ENCODE assay signal across 17 cellular contexts in the genomic region with DNA sequence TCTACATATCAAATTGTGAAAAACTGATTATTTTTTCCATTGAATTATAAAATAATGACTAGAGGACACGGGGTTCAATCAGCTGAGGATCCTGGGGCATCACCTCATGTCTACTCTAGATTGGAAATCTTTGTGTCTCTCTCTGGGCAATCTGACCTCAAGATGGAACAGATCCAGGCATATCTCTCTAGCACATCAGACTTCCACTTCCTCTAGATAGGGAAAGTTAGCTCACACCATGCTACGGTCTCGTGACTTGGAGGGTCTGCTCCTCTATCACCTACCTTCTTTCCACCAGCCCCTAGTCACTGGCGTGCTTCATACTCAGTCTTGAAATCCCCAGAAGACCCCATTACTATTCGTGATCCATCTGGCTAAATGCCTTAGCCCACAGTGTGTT.
DNase-seq lines count a peak whose midpoint lies in the region; ATAC-seq and TF ChIP-seq lines count a peak whose summit lies in the region.
"Had no signal": no experiment of that assay in that cellular context is flagged by ENCODE, and none has a peak within 500 bp of the region (broad histone marks: within the 10 kb centered on the region; RNA-seq: fewer than 3 reads in every experiment).

No MANE protein-coding gene starts in this region.

- H3K18ac ChIP-seq in IMR-90 (ENCODE audit: low read depth, low read length), result no peak overlapping the region

- peaks cover 18 to 44% of the 10 kb centered on the region in 2 donors for H3K36me3 Mint-ChIP-seq in CD4-positive, alpha-beta memory T cell
- peaks cover 26% of the 10 kb centered on the region for H3K36me3 Mint-ChIP-seq in activated T-helper 2 cell treated with anti-CD3 and anti-CD28 coated beads, Interferon-gamma antibody, Interleukin-2, Interleukin-4, amounts not matched to agents 10 μg/mL and 5 μg/mL and 100 μg/mL, durations not matched to agents 14 hours and 24 hours and 36 hours (ENCODE audit: low read depth)
- peaks cover 8 to 22% of the 10 kb centered on the region in 2 donors for H3K36me3 Mint-ChIP-seq in naive B cell
- H3K36me3 Mint-ChIP-seq: mesothelial cell of epicardium had no signal

- H2BK15ac ChIP-seq in IMR-90 (ENCODE audit: low read depth, low read length), result peak overlapping the region; percentile 65; the same call in 2 of the 3 replicates

- no peak overlapping the region for H3K27ac ChIP-seq in CD4-positive, alpha-beta memory T cell (ENCODE audit: low read depth, low read length)
- H3K27ac ChIP-seq in IMR-90 (ENCODE audit: insufficient read depth, low read length) (no peak overlapping the region), SJCRH30 (no peak overlapping the region)
- H3K27ac ChIP-seq: adrenal gland, cardiac muscle cell, hepatocyte, testis, WERI-Rb-1 had no signal

- no peak overlapping the region for H2BK5ac ChIP-seq in IMR-90 (ENCODE audit: low read depth, low read length, poor library complexity, severe bottlenecking)

- H3K9ac ChIP-seq in IMR-90 (ENCODE audit: low read depth, low read length), result no peak overlapping the region

- no peaks in the 10 kb centered on the region for H3K36me3 ChIP-seq in CD4-positive, alpha-beta memory T cell (ENCODE audit: insufficient read depth, low read length)
- H3K36me3 ChIP-seq in IMR-90 (ENCODE audit: control insufficient read depth, insufficient read depth, low read length), result no peaks in the 10 kb centered on the region
- no peaks in the 10 kb centered on the region for H3K36me3 ChIP-seq in SJCRH30
- H3K36me3 ChIP-seq: adrenal gland, cardiac muscle cell, Peyer's patch, WERI-Rb-1 had no signal

- peaks cover 64 to 87% (median 75%) of the 10 kb centered on the region in 4 donors for H3K4me1 Mint-ChIP-seq in CD4-positive, alpha-beta memory T cell
- H3K4me1 Mint-ChIP-seq in activated T-helper 2 cell treated with anti-CD3 and anti-CD28 coated beads, Interferon-gamma antibody, Interleukin-2, Interleukin-4, amounts not matched to agents 10 μg/mL and 5 μg/mL and 100 μg/mL, durations not matched to agents 14 hours and 24 hours and 36 hours (ENCODE audit: low read depth), result peaks cover 51% of the 10 kb centered on the region
- H3K4me1 Mint-ChIP-seq in naive B cell, result peaks cover 70 to 93% (median 79%) of the 10 kb centered on the region in 3 donors

- no TSS peak for BruUV-seq in IMR-90 (replicated peaks; lab: Mats Ljungman, UMichigan)

- peak overlapping the region; percentile 26 for H2AK9ac ChIP-seq in IMR-90 (replicated peaks; ENCODE audit: low read depth, low read length, poor library complexity)

- no CpG with 5 or more reads among the region's 5 CpGs for WGBS in IMR-90 (ENCODE audit: extremely low coverage in 2 of 2, insufficient read length in 1 of 2), 2 experiments

- H3K4me3 ChIP-seq in CD4-positive, alpha-beta memory T cell (ENCODE audit: low read length in 2 of 2), result no peak overlapping the region
- H3K4me3 ChIP-seq in IMR-90 (ENCODE audit: insufficient read depth, low read depth, low read length), result no peak overlapping the region
- H3K4me3 ChIP-seq in SJCRH30, result no peak overlapping the region
- H3K4me3 ChIP-seq: adrenal gland, cardiac muscle cell, hepatocyte, K562, Peyer's patch, testis had no signal

- peak overlapping the region; percentile 31 for H3K4ac ChIP-seq in IMR-90 (ENCODE audit: low read depth, low read length)

- H4K8ac ChIP-seq in IMR-90 (ENCODE audit: low read depth in 2 of 2, low read length in 2 of 2), result peak overlapping the region in 1 of 2 experiments; percentile 23; a peak in 1 of 4 replicates

- dilution Hi-C loops in IMR-90 (cut with HindIII; ENCODE audit: low sequenced_read_pairs, unreplicated experiment), result no loop called here

- H3K79me1 ChIP-seq in IMR-90 (ENCODE audit: low read depth in 1 of 2, low read length in 2 of 2), result peaks cover 0 to 10% of the 10 kb centered on the region in 2 experiments; a peak in 1 of 4 replicates

- H3K27ac Mint-ChIP-seq in CD4-positive, alpha-beta memory T cell, result peak overlapping the region; percentile 10 to 91 (median 72)
- H3K27ac Mint-ChIP-seq in activated T-helper 2 cell treated with anti-CD3 and anti-CD28 coated beads, Interferon-gamma antibody, Interleukin-2, Interleukin-4, amounts not matched to agents 10 μg/mL and 5 μg/mL and 100 μg/mL, durations not matched to agents 14 hours and 24 hours and 36 hours, result peak overlapping the region; percentile 8
- H3K27ac Mint-ChIP-seq in naive B cell, result peak overlapping the region; percentile 81 to 99 (median 94)
- H3K27ac Mint-ChIP-seq: mesothelial cell of epicardium had no signal

- no peak overlapping the region for H3K56ac ChIP-seq in IMR-90 (ENCODE audit: extremely low read depth, insufficient read depth, low read length)

- H2AFZ ChIP-seq in IMR-90 (replicated peaks; ENCODE audit: low read length, poor library complexity), result no peak overlapping the region
- H2AFZ ChIP-seq: hepatocyte had no signal

- intact Hi-C loops in CD4-positive, alpha-beta memory T cell (cut with micrococcal nuclease), result no loop called here
- intact Hi-C loops in IMR-90 (cut with micrococcal nuclease), result no loop called here
- intact Hi-C loops in activated T-helper 2 cell treated with anti-CD3 and anti-CD28 coated beads, Interferon-gamma antibody, Interleukin-2, Interleukin-4, amounts not matched to agents 10 μg/mL and 5 μg/mL and 100 μg/mL, durations not matched to agents 14 hours and 24 hours and 36 hours (cut with micrococcal nuclease), result no loop called here

- peak overlapping the region in 5 of 8 donors; percentile 0 to 69 (median 17) for H3K4me3 Mint-ChIP-seq in CD4-positive, alpha-beta memory T cell
- H3K4me3 Mint-ChIP-seq in activated T-helper 2 cell treated with anti-CD3 and anti-CD28 coated beads, Interferon-gamma antibody, Interleukin-2, Interleukin-4, amounts not matched to agents 10 μg/mL and 5 μg/mL and 100 μg/mL, durations not matched to agents 14 hours and 24 hours and 36 hours (ENCODE audit: low read depth), result no peak overlapping the region
- peak overlapping the region in 6 of 8 donors; percentile 39 to 81 (median 56) for H3K4me3 Mint-ChIP-seq in naive B cell
- H3K4me3 Mint-ChIP-seq: mesothelial cell of epicardium had no signal

- peak overlapping the region; percentile 60; the same call in 1 of the 2 replicates for H3K14ac ChIP-seq in IMR-90 (replicated peaks; ENCODE audit: low read depth, low read length)

- peak overlapping the region; percentile 89 for H2AK5ac ChIP-seq in IMR-90 (ENCODE audit: low read depth, low read length)

- H4K91ac ChIP-seq in IMR-90 (ENCODE audit: insufficient read depth, low read depth, low read length), result no peak overlapping the region

- TF ChIP-seq POLR2A in IMR-90 (IDR thresholded peaks at IDR 0.05; ENCODE audit: low read depth, low read length), result no peak

- H3K9me3 ChIP-seq in CD4-positive, alpha-beta memory T cell (ENCODE audit: control insufficient read depth in 1 of 2, low read length in 2 of 2), result no peaks in the 10 kb centered on the region
- no peaks in the 10 kb centered on the region for H3K9me3 ChIP-seq in IMR-90 (ENCODE audit: control insufficient read depth, insufficient read depth, low read length)
- H3K9me3 ChIP-seq in SJCRH30 (replicated peaks), result no peaks in the 10 kb centered on the region
- H3K9me3 ChIP-seq: adrenal gland, Peyer's patch, testis had no signal

- peak overlapping the region; percentile 82 for H2BK20ac ChIP-seq in IMR-90 (ENCODE audit: low read depth, low read length)

- H3K9me1 ChIP-seq in IMR-90 (ENCODE audit: insufficient read depth, low read length), result peaks cover 7% of the 10 kb centered on the region

- no peaks in the 10 kb centered on the region for H3K27me3 ChIP-seq in CD4-positive, alpha-beta memory T cell (ENCODE audit: insufficient read depth, low read length)
- H3K27me3 ChIP-seq in IMR-90 (ENCODE audit: control insufficient read depth, insufficient read depth, low read length) (no peaks in the 10 kb centered on the region), SJCRH30 (no peaks in the 10 kb centered on the region)
- H3K27me3 ChIP-seq: adrenal gland, cardiac muscle cell, hepatocyte, Peyer's patch, testis had no signal

- CTCF ChIA-PET in CD4-positive, alpha-beta memory T cell (lab: Charles Lee; ENCODE audit: partially characterized antibody), result interaction anchor here (1.0 to 3.0 kb wide), 5 partner anchors 13 to 70 kb away, joined by 3 to 10 read pairs (median 3); no protein-coding TSS in a partner anchor
- CTCF ChIA-PET in IMR-90 (lab: Yijun Ruan, JAX), result no interaction called here

- DNase-seq in CD4-positive, alpha-beta memory T cell, result no peak
- DNase-seq in IMR-90 (no peak), naive B cell (no peak), SJCRH30 (no peak)
- DNase-seq in activated T-helper 2 cell treated with anti-CD3 and anti-CD28 coated beads, Interferon-gamma antibody, Interleukin-2, Interleukin-4, amounts not matched to agents 10 μg/mL and 5 μg/mL and 100 μg/mL, durations not matched to agents 14 hours and 24 hours and 36 hours (ENCODE audit: low spot score), result no peak
- DNase-seq: adrenal gland, kidney, Peyer's patch, testis, WERI-Rb-1 had no signal

- H4K20me1 ChIP-seq in IMR-90 (ENCODE audit: insufficient read depth, low read length), result no peaks in the 10 kb centered on the region

- H2BK120ac ChIP-seq in IMR-90 (ENCODE audit: low read depth, low read length), result peak overlapping the region; percentile 31; the same call in 1 of the 2 replicates

- POLR2A ChIA-PET in CD4-positive, alpha-beta memory T cell (lab: Charles Lee; ENCODE audit: partially characterized antibody), result interaction anchor here (0.9 kb wide), 1 partner anchor 30 kb away, joined by 3 read pairs; no protein-coding TSS in a partner anchor
- POLR2A ChIA-PET in IMR-90 (lab: Charles Lee; ENCODE audit: unreplicated experiment), result no interaction called here

- H3K23ac ChIP-seq in IMR-90 (ENCODE audit: low read depth, low read length), result 0 out of 2 replicates have a peak overlapping the region, but pooled peaks have one; percentile 12

- in situ Hi-C loops in IMR-90 (cut with MboI; ENCODE audit: low sequenced_read_pairs), result no loop called here

- no peak for TF ChIP-seq CTCF in IMR-90 (conservative IDR thresholded peaks at IDR 0.05; ENCODE audit: low read depth, low read length)

- no peaks in the 10 kb centered on the region for H3K27me3 Mint-ChIP-seq in CD4-positive, alpha-beta memory T cell
- no peaks in the 10 kb centered on the region for H3K27me3 Mint-ChIP-seq in activated T-helper 2 cell treated with anti-CD3 and anti-CD28 coated beads, Interferon-gamma antibody, Interleukin-2, Interleukin-4, amounts not matched to agents 10 μg/mL and 5 μg/mL and 100 μg/mL, durations not matched to agents 14 hours and 24 hours and 36 hours (ENCODE audit: low read depth)
- no peaks in the 10 kb centered on the region for H3K27me3 Mint-ChIP-seq in naive B cell

- peaks cover 80% of the 10 kb centered on the region for H3K4me1 ChIP-seq in CD4-positive, alpha-beta memory T cell (ENCODE audit: insufficient read depth, low read length)
- H3K4me1 ChIP-seq in IMR-90 (ENCODE audit: control insufficient read depth, insufficient read depth, low read length) (peaks cover 10% of the 10 kb centered on the region), SJCRH30 (no peaks in the 10 kb centered on the region)
- H3K4me1 ChIP-seq: testis had no signal

- H4K5ac ChIP-seq in IMR-90 (ENCODE audit: low read depth, low read length), result peak overlapping the region; percentile 27; the same call in 1 of the 2 replicates

- no peak for ATAC-seq in IMR-90 (ENCODE audit: low read depth)
- ATAC-seq in naive B cell (ENCODE audit: low read depth in 2 of 2), result peak; percentile 27 to 28
- ATAC-seq in HG02852 (IDR thresholded peaks at IDR 0.05; ENCODE audit: unreplicated experiment), result no peak
- ATAC-seq in GM21381 (IDR thresholded peaks at IDR 0.05; ENCODE audit: unreplicated experiment), result no peak
- ATAC-seq: K562, sciatic nerve had no signal

- H3K9me3 Mint-ChIP-seq in CD4-positive, alpha-beta memory T cell, result peaks cover 0 to 2% (median 0%) of the 10 kb centered on the region in 8 donors
- H3K9me3 Mint-ChIP-seq in activated T-helper 2 cell treated with anti-CD3 and anti-CD28 coated beads, Interferon-gamma antibody, Interleukin-2, Interleukin-4, amounts not matched to agents 10 μg/mL and 5 μg/mL and 100 μg/mL, durations not matched to agents 14 hours and 24 hours and 36 hours, result peaks cover 2% of the 10 kb centered on the region
- H3K9me3 Mint-ChIP-seq in naive B cell, result peaks cover 0 to 4% (median 0%) of the 10 kb centered on the region in 7 donors

- no peak for TF ChIP-seq RAD21 in IMR-90 (IDR thresholded peaks at IDR 0.05; ENCODE audit: low read length)

- H3K4me2 ChIP-seq in IMR-90 (ENCODE audit: low read depth, low read length), result no peak overlapping the region
- H3K4me2 ChIP-seq: hepatocyte had no signal

Comparison
In these comparisons a context has a peak if more than half of its experiments do, and no peak if none do; other contexts are left out.
1. H3K27ac Mint-ChIP-seq: peak in every context shown above with its lines; median percentile 94 in naive B cell; 72 in CD4-positive, alpha-beta memory T cell; 8 in activated T-helper 2 cell treated with anti-CD3 and anti-CD28 coated beads, Interferon-gamma antibody, Interleukin-2, Interleukin-4, amounts not matched to agents 10 μg/mL and 5 μg/mL and 100 μg/mL, durations not matched to agents 14 hours and 24 hours and 36 hours.
2. ATAC-seq: peak in naive B cell (2 of 2); none in IMR-90 (single experiment), HG02852 (single experiment) and GM21381 (single experiment).